In genomic region chr5:96843140-96843539, GRCh38 we compare ENCODE assay signal across 21 cellular contexts.
"Had no signal": no experiment of that assay in that cellular context is flagged by ENCODE, and none has a peak within 500 bp of the region (broad histone marks: within the 10 kb centered on the region; RNA-seq: fewer than 3 reads in every experiment).

No MANE protein-coding gene starts in this region.

- H3K4me3 ChIP-seq: body of pancreas, hepatocyte, tibial artery, vagina had no signal

- H3K27ac Mint-ChIP-seq: activated CD4-positive, alpha-beta memory T cell treated with anti-CD3 and anti-CD28 coated beads, Interleukin-2, amount 10 ng/mL, durations not matched to agents 7 days and 5 days; activated naive CD8-positive, alpha-beta T cell treated with anti-CD3 and anti-CD28 coated beads for 36 hours; stimulated activated naive B cell treated with anti-CD40 and anti-IgM and Interleukin-4, amounts not matched to agents 10 μg/mL and 1 μg/mL and 100 μg/mL, for 72 hours had no signal

- H3K4me3 Mint-ChIP-seq: activated CD4-positive, alpha-beta memory T cell treated with anti-CD3 and anti-CD28 coated beads, Interleukin-2, amount 10 ng/mL, durations not matched to agents 7 days and 5 days; activated naive CD8-positive, alpha-beta T cell treated with anti-CD3 and anti-CD28 coated beads for 36 hours; stimulated activated naive B cell treated with anti-CD40 and anti-IgM and Interleukin-4, amounts not matched to agents 10 μg/mL and 1 μg/mL and 100 μg/mL, for 72 hours had no signal

- H3K27ac ChIP-seq: body of pancreas, esophagus squamous epithelium, hepatocyte, tibial artery, vagina had no signal

- H3K9me3 ChIP-seq: body of pancreas, esophagus squamous epithelium, tibial artery, vagina had no signal

- H3K36me3 Mint-ChIP-seq: stimulated activated naive B cell treated with anti-CD40 and anti-IgM and Interleukin-4, amounts not matched to agents 10 μg/mL and 1 μg/mL and 100 μg/mL, for 72 hours had no signal

- H3K4me1 ChIP-seq: body of pancreas, esophagus squamous epithelium, tibial artery, vagina had no signal

- H2AFZ ChIP-seq: hepatocyte had no signal

- H3K4me2 ChIP-seq: hepatocyte had no signal

- FAIRE-seq: colon had no signal

- H3K27me3 Mint-ChIP-seq: activated naive CD8-positive, alpha-beta T cell treated with anti-CD3 and anti-CD28 coated beads for 36 hours; stimulated activated naive B cell treated with anti-CD40 and anti-IgM and Interleukin-4, amounts not matched to agents 10 μg/mL and 1 μg/mL and 100 μg/mL, for 72 hours had no signal

- ATAC-seq: body of pancreas; left lobe of liver; stimulated activated naive B cell treated with anti-CD40 and anti-IgM and Interleukin-4, amounts not matched to agents 10 μg/mL and 1 μg/mL and 100 μg/mL, for 72 hours had no signal

- H3K9me3 Mint-ChIP-seq: activated CD4-positive, alpha-beta memory T cell treated with anti-CD3 and anti-CD28 coated beads, Interleukin-2, amount 10 ng/mL, durations not matched to agents 7 days and 5 days; activated naive CD8-positive, alpha-beta T cell treated with anti-CD3 and anti-CD28 coated beads for 36 hours had no signal

- H3K79me2 ChIP-seq: hepatocyte had no signal

- H3K27me3 ChIP-seq: body of pancreas, esophagus squamous epithelium, hepatocyte, tibial artery, vagina had no signal

- H3K36me3 ChIP-seq: esophagus squamous epithelium, tibial artery, vagina had no signal

- DNase-seq: activated CD4-positive, alpha-beta memory T cell treated with anti-CD3 and anti-CD28 coated beads, Interleukin-2, amount 10 ng/mL, durations not matched to agents 7 days and 5 days; activated CD4-positive, alpha-beta T cell treated with anti-CD3 and anti-CD28 coated beads for 4 hours; activated CD8-positive, alpha-beta memory T cell treated with anti-CD3 and anti-CD28 coated beads, Interleukin-2, amount 50 U/mL, for 4 hours; activated gamma-delta T cell; activated naive CD8-positive, alpha-beta T cell treated with anti-CD3 and anti-CD28 coated beads for 36 hours; activated T-cell treated with anti-CD3 and anti-CD28 coated beads, Interleukin-2, amount 50 U/mL, for 48 hours; amygdala; body of pancreas; caudate nucleus; effector CD4-positive, alpha-beta T cell; esophagus squamous epithelium; islet precursor cell; mammary epithelial cell; retina; stimulated activated CD4-positive, alpha-beta T cell treated with anti-CD3 and anti-CD28 coated beads, Interleukin-4, amount 100 ng/mL, for 1 hour; stimulated activated naive B cell treated with anti-CD40 and anti-IgM and Interleukin-4, amounts not matched to agents 10 μg/mL and 1 μg/mL and 100 μg/mL, for 72 hours; tibial artery had no signal
